In the genomic region with DNA sequence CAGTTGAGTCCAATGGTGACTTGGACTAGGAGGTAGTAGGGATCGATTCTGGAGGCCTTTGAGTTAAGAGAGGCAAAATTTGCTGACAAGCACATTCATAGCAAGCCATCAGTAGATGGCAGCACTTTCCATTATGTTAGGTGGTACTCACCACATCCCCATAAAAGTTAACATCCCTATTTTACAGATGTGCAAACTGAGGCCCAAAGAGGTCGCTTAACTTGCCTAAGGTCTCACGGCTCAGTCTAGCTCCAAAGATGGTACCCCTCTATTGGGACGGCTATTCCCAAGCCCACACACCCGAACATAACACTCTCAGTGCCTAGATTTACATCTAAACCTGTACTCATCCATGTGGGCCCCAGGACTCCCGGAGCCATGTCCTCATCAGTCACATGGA, we compare ENCODE assay signal across 1 cellular context.
TF ChIP-seq lines count a peak whose summit lies in the region.

No MANE protein-coding gene starts in this region.

TF ChIP-seq in HepG2, 621 proteins besides CTCF, POLR2A, EP300 and RAD21 (continued from another document and continues in another):
- TF ChIP-seq, protein P1, sequence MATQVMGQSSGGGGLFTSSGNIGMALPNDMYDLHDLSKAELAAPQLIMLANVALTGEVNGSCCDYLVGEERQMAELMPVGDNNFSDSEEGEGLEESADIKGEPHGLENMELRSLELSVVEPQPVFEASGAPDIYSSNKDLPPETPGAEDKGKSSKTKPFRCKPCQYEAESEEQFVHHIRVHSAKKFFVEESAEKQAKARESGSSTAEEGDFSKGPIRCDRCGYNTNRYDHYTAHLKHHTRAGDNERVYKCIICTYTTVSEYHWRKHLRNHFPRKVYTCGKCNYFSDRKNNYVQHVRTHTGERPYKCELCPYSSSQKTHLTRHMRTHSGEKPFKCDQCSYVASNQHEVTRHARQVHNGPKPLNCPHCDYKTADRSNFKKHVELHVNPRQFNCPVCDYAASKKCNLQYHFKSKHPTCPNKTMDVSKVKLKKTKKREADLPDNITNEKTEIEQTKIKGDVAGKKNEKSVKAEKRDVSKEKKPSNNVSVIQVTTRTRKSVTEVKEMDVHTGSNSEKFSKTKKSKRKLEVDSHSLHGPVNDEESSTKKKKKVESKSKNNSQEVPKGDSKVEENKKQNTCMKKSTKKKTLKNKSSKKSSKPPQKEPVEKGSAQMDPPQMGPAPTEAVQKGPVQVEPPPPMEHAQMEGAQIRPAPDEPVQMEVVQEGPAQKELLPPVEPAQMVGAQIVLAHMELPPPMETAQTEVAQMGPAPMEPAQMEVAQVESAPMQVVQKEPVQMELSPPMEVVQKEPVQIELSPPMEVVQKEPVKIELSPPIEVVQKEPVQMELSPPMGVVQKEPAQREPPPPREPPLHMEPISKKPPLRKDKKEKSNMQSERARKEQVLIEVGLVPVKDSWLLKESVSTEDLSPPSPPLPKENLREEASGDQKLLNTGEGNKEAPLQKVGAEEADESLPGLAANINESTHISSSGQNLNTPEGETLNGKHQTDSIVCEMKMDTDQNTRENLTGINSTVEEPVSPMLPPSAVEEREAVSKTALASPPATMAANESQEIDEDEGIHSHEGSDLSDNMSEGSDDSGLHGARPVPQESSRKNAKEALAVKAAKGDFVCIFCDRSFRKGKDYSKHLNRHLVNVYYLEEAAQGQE (IDR thresholded peaks at IDR 0.05; ENCODE audit: borderline replicate concordance in 1 of 2, low read depth in 1 of 2, low read length in 2 of 2): no peak
- TF ChIP-seq SMARCE1 (IDR thresholded peaks at IDR 0.05; ENCODE audit: borderline replicate concordance) (no peak), ZNF724P (CRISPR knock-in tag; IDR thresholded peaks at IDR 0.05; ENCODE audit: borderline replicate concordance) (no peak), ZNF260 (CRISPR knock-in tag; IDR thresholded peaks at IDR 0.05; ENCODE audit: borderline replicate concordance, low read depth) (no peak), REXO4 (CRISPR knock-in tag; IDR thresholded peaks at IDR 0.05; ENCODE audit: borderline replicate concordance) (no peak), HOXD1 (CRISPR knock-in tag; IDR thresholded peaks at IDR 0.05) (no peak), PPARG (CRISPR knock-in tag; conservative IDR thresholded peaks at IDR 0.05) (no peak), ZNF282 (IDR thresholded peaks at IDR 0.05; ENCODE audit: partially characterized antibody) (no peak), ZNF629 (CRISPR knock-in tag; conservative IDR thresholded peaks at IDR 0.05) (peak; percentile 99), KAT7 (CRISPR knock-in tag; IDR thresholded peaks at IDR 0.05; ENCODE audit: borderline replicate concordance) (no peak), ZNF558 (CRISPR knock-in tag; IDR thresholded peaks at IDR 0.05; ENCODE audit: borderline replicate concordance) (no peak), ATAD3A (CRISPR knock-in tag; IDR thresholded peaks at IDR 0.05) (no peak), SAP130 (CRISPR knock-in tag; IDR thresholded peaks at IDR 0.05; ENCODE audit: low read depth) (peak; percentile 20; the same call in 1 of the 2 replicates), ZNF33B (CRISPR knock-in tag; IDR thresholded peaks at IDR 0.05) (no peak), NKX3-1 (CRISPR knock-in tag; IDR thresholded peaks at IDR 0.05) (no peak), CENPT (CRISPR knock-in tag; IDR thresholded peaks at IDR 0.05; ENCODE audit: low read depth) (no peak), ZNF441 (CRISPR knock-in tag; IDR thresholded peaks at IDR 0.05; ENCODE audit: borderline replicate concordance) (no peak), HDAC2 (CRISPR knock-in tag; IDR thresholded peaks at IDR 0.05) (0 out of 2 replicates have a peak, but pooled peaks have one; percentile 30), RFX1 (IDR thresholded peaks at IDR 0.05) (no peak), ZNF768 (CRISPR knock-in tag; IDR thresholded peaks at IDR 0.05) (no peak), NR2F6 (IDR thresholded peaks at IDR 0.05) (no peak), NR2F6 (CRISPR knock-in tag; IDR thresholded peaks at IDR 0.05) (no peak), CBX2 (IDR thresholded peaks at IDR 0.05; ENCODE audit: low read depth, low read length) (no peak), CBX2 (CRISPR knock-in tag; IDR thresholded peaks at IDR 0.05; ENCODE audit: low read depth) (no peak), GTF3A (CRISPR knock-in tag; conservative IDR thresholded peaks at IDR 0.05) (no peak), SIN3A (IDR thresholded peaks at IDR 0.05; ENCODE audit: borderline replicate concordance, low read depth, low read length) (no peak), ZFX (CRISPR knock-in tag; IDR thresholded peaks at IDR 0.05; ENCODE audit: low read depth) (peak; percentile 35; the same call in 1 of the 2 replicates), SMC3 (IDR thresholded peaks at IDR 0.05; ENCODE audit: low read length) (peak; percentile 44; the same call in 1 of the 2 replicates), CHD4 (IDR thresholded peaks at IDR 0.05; ENCODE audit: borderline replicate concordance, low read length) (peak; percentile 90; the same call in 1 of the 2 replicates), THAP11 (CRISPR knock-in tag; IDR thresholded peaks at IDR 0.05) (no peak), FOXP1 (IDR thresholded peaks at IDR 0.05) (no peak), FOXP1 (CRISPR knock-in tag; IDR thresholded peaks at IDR 0.05) (no peak), ZNF138 (CRISPR knock-in tag; IDR thresholded peaks at IDR 0.05; ENCODE audit: low read depth) (no peak), ONECUT2 (CRISPR knock-in tag; IDR thresholded peaks at IDR 0.05) (peak; percentile 52; the same call in 1 of the 2 replicates), SP1 (IDR thresholded peaks at IDR 0.05) (no peak), SP1 (CRISPR knock-in tag; IDR thresholded peaks at IDR 0.05) (no peak), POLR2AphosphoS5 (IDR thresholded peaks at IDR 0.05; ENCODE audit: low read depth, low read length) (no peak), NFE2 (CRISPR knock-in tag; IDR thresholded peaks at IDR 0.05) (no peak)
- TF ChIP-seq, protein P2, sequence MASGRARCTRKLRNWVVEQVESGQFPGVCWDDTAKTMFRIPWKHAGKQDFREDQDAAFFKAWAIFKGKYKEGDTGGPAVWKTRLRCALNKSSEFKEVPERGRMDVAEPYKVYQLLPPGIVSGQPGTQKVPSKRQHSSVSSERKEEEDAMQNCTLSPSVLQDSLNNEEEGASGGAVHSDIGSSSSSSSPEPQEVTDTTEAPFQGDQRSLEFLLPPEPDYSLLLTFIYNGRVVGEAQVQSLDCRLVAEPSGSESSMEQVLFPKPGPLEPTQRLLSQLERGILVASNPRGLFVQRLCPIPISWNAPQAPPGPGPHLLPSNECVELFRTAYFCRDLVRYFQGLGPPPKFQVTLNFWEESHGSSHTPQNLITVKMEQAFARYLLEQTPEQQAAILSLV (CRISPR knock-in tag; IDR thresholded peaks at IDR 0.05; ENCODE audit: borderline replicate concordance): no peak
- TF ChIP-seq, protein P3, sequence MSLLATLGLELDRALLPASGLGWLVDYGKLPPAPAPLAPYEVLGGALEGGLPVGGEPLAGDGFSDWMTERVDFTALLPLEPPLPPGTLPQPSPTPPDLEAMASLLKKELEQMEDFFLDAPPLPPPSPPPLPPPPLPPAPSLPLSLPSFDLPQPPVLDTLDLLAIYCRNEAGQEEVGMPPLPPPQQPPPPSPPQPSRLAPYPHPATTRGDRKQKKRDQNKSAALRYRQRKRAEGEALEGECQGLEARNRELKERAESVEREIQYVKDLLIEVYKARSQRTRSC (CRISPR knock-in tag; IDR thresholded peaks at IDR 0.05; ENCODE audit: low read depth): no peak
- TF ChIP-seq, protein P4, sequence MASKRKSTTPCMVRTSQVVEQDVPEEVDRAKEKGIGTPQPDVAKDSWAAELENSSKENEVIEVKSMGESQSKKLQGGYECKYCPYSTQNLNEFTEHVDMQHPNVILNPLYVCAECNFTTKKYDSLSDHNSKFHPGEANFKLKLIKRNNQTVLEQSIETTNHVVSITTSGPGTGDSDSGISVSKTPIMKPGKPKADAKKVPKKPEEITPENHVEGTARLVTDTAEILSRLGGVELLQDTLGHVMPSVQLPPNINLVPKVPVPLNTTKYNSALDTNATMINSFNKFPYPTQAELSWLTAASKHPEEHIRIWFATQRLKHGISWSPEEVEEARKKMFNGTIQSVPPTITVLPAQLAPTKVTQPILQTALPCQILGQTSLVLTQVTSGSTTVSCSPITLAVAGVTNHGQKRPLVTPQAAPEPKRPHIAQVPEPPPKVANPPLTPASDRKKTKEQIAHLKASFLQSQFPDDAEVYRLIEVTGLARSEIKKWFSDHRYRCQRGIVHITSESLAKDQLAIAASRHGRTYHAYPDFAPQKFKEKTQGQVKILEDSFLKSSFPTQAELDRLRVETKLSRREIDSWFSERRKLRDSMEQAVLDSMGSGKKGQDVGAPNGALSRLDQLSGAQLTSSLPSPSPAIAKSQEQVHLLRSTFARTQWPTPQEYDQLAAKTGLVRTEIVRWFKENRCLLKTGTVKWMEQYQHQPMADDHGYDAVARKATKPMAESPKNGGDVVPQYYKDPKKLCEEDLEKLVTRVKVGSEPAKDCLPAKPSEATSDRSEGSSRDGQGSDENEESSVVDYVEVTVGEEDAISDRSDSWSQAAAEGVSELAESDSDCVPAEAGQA (IDR thresholded peaks at IDR 0.05; ENCODE audit: low read depth): no peak
- TF ChIP-seq, protein P4 (CRISPR knock-in tag; IDR thresholded peaks at IDR 0.05; ENCODE audit: borderline replicate concordance): no peak
- TF ChIP-seq, protein P5, sequence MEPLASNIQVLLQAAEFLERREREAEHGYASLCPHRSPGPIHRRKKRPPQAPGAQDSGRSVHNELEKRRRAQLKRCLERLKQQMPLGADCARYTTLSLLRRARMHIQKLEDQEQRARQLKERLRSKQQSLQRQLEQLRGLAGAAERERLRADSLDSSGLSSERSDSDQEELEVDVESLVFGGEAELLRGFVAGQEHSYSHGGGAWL (CRISPR knock-in tag; IDR thresholded peaks at IDR 0.05): no peak
- TF ChIP-seq, protein P6, sequence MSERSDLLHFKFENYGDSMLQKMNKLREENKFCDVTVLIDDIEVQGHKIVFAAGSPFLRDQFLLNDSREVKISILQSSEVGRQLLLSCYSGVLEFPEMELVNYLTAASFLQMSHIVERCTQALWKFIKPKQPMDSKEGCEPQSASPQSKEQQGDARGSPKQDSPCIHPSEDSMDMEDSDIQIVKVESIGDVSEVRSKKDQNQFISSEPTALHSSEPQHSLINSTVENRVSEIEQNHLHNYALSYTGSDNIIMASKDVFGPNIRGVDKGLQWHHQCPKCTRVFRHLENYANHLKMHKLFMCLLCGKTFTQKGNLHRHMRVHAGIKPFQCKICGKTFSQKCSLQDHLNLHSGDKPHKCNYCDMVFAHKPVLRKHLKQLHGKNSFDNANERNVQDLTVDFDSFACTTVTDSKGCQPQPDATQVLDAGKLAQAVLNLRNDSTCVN (CRISPR knock-in tag; IDR thresholded peaks at IDR 0.05; ENCODE audit: borderline replicate concordance): no peak
- TF ChIP-seq, protein P7, sequence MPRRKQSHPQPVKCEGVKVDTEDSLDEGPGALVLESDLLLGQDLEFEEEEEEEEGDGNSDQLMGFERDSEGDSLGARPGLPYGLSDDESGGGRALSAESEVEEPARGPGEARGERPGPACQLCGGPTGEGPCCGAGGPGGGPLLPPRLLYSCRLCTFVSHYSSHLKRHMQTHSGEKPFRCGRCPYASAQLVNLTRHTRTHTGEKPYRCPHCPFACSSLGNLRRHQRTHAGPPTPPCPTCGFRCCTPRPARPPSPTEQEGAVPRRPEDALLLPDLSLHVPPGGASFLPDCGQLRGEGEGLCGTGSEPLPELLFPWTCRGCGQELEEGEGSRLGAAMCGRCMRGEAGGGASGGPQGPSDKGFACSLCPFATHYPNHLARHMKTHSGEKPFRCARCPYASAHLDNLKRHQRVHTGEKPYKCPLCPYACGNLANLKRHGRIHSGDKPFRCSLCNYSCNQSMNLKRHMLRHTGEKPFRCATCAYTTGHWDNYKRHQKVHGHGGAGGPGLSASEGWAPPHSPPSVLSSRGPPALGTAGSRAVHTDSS (CRISPR knock-in tag; conservative IDR thresholded peaks at IDR 0.05): no peak
- TF ChIP-seq, protein P8, sequence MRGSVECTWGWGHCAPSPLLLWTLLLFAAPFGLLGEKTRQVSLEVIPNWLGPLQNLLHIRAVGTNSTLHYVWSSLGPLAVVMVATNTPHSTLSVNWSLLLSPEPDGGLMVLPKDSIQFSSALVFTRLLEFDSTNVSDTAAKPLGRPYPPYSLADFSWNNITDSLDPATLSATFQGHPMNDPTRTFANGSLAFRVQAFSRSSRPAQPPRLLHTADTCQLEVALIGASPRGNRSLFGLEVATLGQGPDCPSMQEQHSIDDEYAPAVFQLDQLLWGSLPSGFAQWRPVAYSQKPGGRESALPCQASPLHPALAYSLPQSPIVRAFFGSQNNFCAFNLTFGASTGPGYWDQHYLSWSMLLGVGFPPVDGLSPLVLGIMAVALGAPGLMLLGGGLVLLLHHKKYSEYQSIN (CRISPR knock-in tag; IDR thresholded peaks at IDR 0.05; ENCODE audit: borderline replicate concordance): no peak
- TF ChIP-seq, protein P9, sequence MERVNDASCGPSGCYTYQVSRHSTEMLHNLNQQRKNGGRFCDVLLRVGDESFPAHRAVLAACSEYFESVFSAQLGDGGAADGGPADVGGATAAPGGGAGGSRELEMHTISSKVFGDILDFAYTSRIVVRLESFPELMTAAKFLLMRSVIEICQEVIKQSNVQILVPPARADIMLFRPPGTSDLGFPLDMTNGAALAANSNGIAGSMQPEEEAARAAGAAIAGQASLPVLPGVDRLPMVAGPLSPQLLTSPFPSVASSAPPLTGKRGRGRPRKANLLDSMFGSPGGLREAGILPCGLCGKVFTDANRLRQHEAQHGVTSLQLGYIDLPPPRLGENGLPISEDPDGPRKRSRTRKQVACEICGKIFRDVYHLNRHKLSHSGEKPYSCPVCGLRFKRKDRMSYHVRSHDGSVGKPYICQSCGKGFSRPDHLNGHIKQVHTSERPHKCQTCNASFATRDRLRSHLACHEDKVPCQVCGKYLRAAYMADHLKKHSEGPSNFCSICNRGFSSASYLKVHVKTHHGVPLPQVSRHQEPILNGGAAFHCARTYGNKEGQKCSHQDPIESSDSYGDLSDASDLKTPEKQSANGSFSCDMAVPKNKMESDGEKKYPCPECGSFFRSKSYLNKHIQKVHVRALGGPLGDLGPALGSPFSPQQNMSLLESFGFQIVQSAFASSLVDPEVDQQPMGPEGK (CRISPR knock-in tag; IDR thresholded peaks at IDR 0.05): no peak
